ENCODE assay signal across 8 cellular contexts in genomic region chr19:32599736-32600157, GRCh38. TPM values are rescaled to one million over a fixed set of nuclear protein-coding genes. Genes with fewer than 3 reads are reported as not detected.
DNase-seq lines count a peak whose midpoint lies in the region; ATAC-seq and TF ChIP-seq lines count a peak whose summit lies in the region.

No MANE protein-coding gene starts in this region.

- H3K9me3 Mint-ChIP-seq in CD4-positive, CD25-positive, alpha-beta regulatory T cell, result no peaks in the 10 kb centered on the region

- no peak for TF ChIP-seq EP300 in neural cell (conservative IDR thresholded peaks at IDR 0.05; ENCODE audit: poor library complexity, severe bottlenecking)

- no peaks in the 10 kb centered on the region for H4K20me1 ChIP-seq in neural cell (ENCODE audit: insufficient read depth)

- in situ Hi-C loops in HAP-1 (cut with MboI; ENCODE audit: low sequenced_read_pairs), result no loop called here

- no peaks in the 10 kb centered on the region for H3F3A ChIP-seq in neural cell (ENCODE audit: insufficient read depth, low read length, poor library complexity, severe bottlenecking)

- no peak overlapping the region for H3K4me3 Mint-ChIP-seq in CD4-positive, CD25-positive, alpha-beta regulatory T cell

- H3K4me1 Mint-ChIP-seq in CD4-positive, CD25-positive, alpha-beta regulatory T cell, result peaks cover 6 to 9% (median 7%) of the 10 kb centered on the region in 4 donors

- no peaks in the 10 kb centered on the region for H3K9me3 ChIP-seq in CD4-positive, CD25-positive, alpha-beta regulatory T cell (ENCODE audit: control insufficient read depth in 2 of 2, low read length in 2 of 2)
- H3K9me3 ChIP-seq in HAP-1 (no peaks in the 10 kb centered on the region), esophagus squamous epithelium (no peaks in the 10 kb centered on the region), neural cell (ENCODE audit: low read length) (no peaks in the 10 kb centered on the region)

- H3K27me3 Mint-ChIP-seq in CD4-positive, CD25-positive, alpha-beta regulatory T cell, result no peaks in the 10 kb centered on the region

- H3K36me3 ChIP-seq in CD4-positive, CD25-positive, alpha-beta regulatory T cell (ENCODE audit: control insufficient read depth, insufficient read depth, low read length), result peaks cover 68% of the 10 kb centered on the region
- H3K36me3 ChIP-seq in HAP-1 (replicated peaks), result peaks cover 83% of the 10 kb centered on the region
- peaks cover 11 to 97% (median 45%) of the 10 kb centered on the region in 3 donors for H3K36me3 ChIP-seq in esophagus squamous epithelium
- peaks cover 17% of the 10 kb centered on the region for H3K36me3 ChIP-seq in neural cell (ENCODE audit: insufficient read depth, low read length)

- TF ChIP-seq CTCF in esophagus squamous epithelium (IDR thresholded peaks at IDR 0.05) (peak; percentile 68 to 87 (median 80)), neural cell (IDR thresholded peaks at IDR 0.05; ENCODE audit: poor library complexity, severe bottlenecking) (peak; percentile 83)

- intact Hi-C loops in esophagus squamous epithelium (cut with DNase I), result no loop called here

- H3K4me1 ChIP-seq in CD4-positive, CD25-positive, alpha-beta regulatory T cell (ENCODE audit: control insufficient read depth, insufficient read depth, low read length, poor library complexity, severe bottlenecking), result no peaks in the 10 kb centered on the region
- H3K4me1 ChIP-seq in HAP-1 (no peaks in the 10 kb centered on the region), esophagus squamous epithelium (no peaks in the 10 kb centered on the region)

- peaks cover 43% of the 10 kb centered on the region for H3K36me3 Mint-ChIP-seq in CD4-positive, CD25-positive, alpha-beta regulatory T cell

- no peak overlapping the region for H3K9ac ChIP-seq in neural cell (ENCODE audit: low read length)

- WGBS in esophagus squamous epithelium, 2 donors, result 0 to 28% methylated on average over 2 of the region's 2 CpGs

- no peak overlapping the region for H2AFZ ChIP-seq in neural cell (ENCODE audit: low read depth, low read length)

- no peak overlapping the region for H3K4me3 ChIP-seq in CD4-positive, CD25-positive, alpha-beta regulatory T cell (ENCODE audit: low read depth, low read length)
- no peak overlapping the region for H3K4me3 ChIP-seq in HAP-1
- no peak overlapping the region for H3K4me3 ChIP-seq in esophagus squamous epithelium
- no peak overlapping the region for H3K4me3 ChIP-seq in neural cell (ENCODE audit: low read length)

- DNase-seq in CD4-positive, CD25-positive, alpha-beta regulatory T cell, result peak; percentile 31 to 78 (median 59)
- DNase-seq in HAP-1 (ENCODE audit: low spot score in 2 of 2) (peak; percentile 66 to 72), NCI-H526 treated with DMSO at 0.1 percent for 48 hours (lab: John Stamatoyannopoulos, UW) (peak; percentile 59), esophagus squamous epithelium (lab: John Stamatoyannopoulos, UW) (no peak)
- DNase-seq in activated CD4-positive, alpha-beta T cell treated with anti-CD3 and anti-CD28 coated beads, Interleukin-2, amount 50 U/mL, for 1 hour, result peak; percentile 41

- H3K27ac ChIP-seq in CD4-positive, CD25-positive, alpha-beta regulatory T cell (ENCODE audit: insufficient read depth, low read length, poor library complexity, severe bottlenecking), result no peak overlapping the region
- H3K27ac ChIP-seq in esophagus squamous epithelium (no peak overlapping the region), neural cell (ENCODE audit: low read length) (no peak overlapping the region)

- TF ChIP-seq RAD21 in neural cell (conservative IDR thresholded peaks at IDR 0.05), result peak; percentile 69

- H3K9me2 ChIP-seq in neural cell (ENCODE audit: insufficient read depth, low read length), result no peaks in the 10 kb centered on the region

- H3K27me3 ChIP-seq in CD4-positive, CD25-positive, alpha-beta regulatory T cell (ENCODE audit: control insufficient read depth, insufficient read depth, low read length), result no peaks in the 10 kb centered on the region
- H3K27me3 ChIP-seq in HAP-1 (ENCODE audit: low read depth) (no peaks in the 10 kb centered on the region), esophagus squamous epithelium (no peaks in the 10 kb centered on the region), neural cell (ENCODE audit: insufficient read depth, low read depth, low read length) (no peaks in the 10 kb centered on the region)

- H3K27ac Mint-ChIP-seq in CD4-positive, CD25-positive, alpha-beta regulatory T cell, result peak overlapping the region in 2 of 3 donors; percentile 37 to 82

- H3K79me2 ChIP-seq in neural cell (replicated peaks; ENCODE audit: insufficient read depth, low read length), result no peaks in the 10 kb centered on the region

- no peak overlapping the region for H3K4me2 ChIP-seq in neural cell (ENCODE audit: low read length)

- peak in 1 of 2 donors; percentile 63 for ATAC-seq in CD4-positive, CD25-positive, alpha-beta regulatory T cell (ENCODE audit: low read depth in 2 of 2)
- ATAC-seq in HG03135 (IDR thresholded peaks at IDR 0.05; ENCODE audit: unreplicated experiment) (no peak), GM19324 (IDR thresholded peaks at IDR 0.05; ENCODE audit: low FRiP score, unreplicated experiment) (no peak)

- TF ChIP-seq POLR2A in esophagus squamous epithelium (IDR thresholded peaks at IDR 0.05), result no peak

TF ChIP-seq in neural cell, 6 proteins besides CTCF, POLR2A, EP300 and RAD21:
- TF ChIP-seq TAF1 (IDR thresholded peaks at IDR 0.05; ENCODE audit: low read depth) (no peak), SMC3 (conservative IDR thresholded peaks at IDR 0.05; ENCODE audit: poor library complexity) (peak; percentile 82)

RNA-seq across cellular contexts. Expression of gene PDCD5, which starts 18.8 kb away (rescaled TPM):
- total RNA-seq in CD4-positive, CD25-positive, alpha-beta regulatory T cell, result 35.3 TPM
- 100 to 1,000 TPM; 139 to 201 (median 150) TPM for polyA plus RNA-seq in CD4-positive, CD25-positive, alpha-beta regulatory T cell
- total RNA-seq in esophagus squamous epithelium, result 100 to 1,000 TPM in 3 of 4 donors, 10 to 100 TPM in 1; 97.3 to 127 (median 110) TPM
- 183 and 189 TPM in 2 replicates for polyA plus RNA-seq in neural cell
- 52.1 and 66.6 TPM in 2 replicates for polyA minus RNA-seq in neural cell
